ENCODE assay signal across 8 cellular contexts in the genomic region with DNA sequence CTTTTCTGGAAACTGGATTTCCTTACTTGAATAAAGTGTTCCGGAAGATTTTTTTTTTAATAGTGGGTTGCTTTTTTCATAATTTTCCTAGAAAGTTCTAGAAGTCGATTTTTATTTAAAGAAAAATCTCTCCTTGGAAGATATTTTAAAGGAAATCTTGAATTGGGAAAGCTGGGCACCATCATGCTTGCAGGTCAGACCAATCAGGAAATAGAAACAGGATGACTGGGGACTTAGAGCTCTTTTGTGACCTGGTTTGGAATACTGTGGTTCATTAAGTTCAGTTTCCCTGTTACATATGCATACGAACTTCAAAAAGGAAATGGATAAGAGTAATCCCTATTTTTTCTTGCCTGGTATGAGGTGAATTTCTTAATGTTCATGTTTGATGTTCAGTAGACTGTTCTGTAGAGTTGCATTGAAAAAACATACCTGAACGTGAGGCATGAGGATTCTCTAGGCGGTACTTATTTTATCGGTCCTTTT. TPM values are rescaled to one million over a fixed set of nuclear protein-coding genes. Genes with fewer than 3 reads are reported as not detected.
DNase-seq lines count a peak whose midpoint lies in the region; ATAC-seq, FAIRE-seq and TF ChIP-seq lines count a peak whose summit lies in the region.

No MANE protein-coding gene starts in this region.

- TF ChIP-seq CTCF in BJ (IDR thresholded peaks at IDR 0.05; ENCODE audit: insufficient read depth, low read depth, low read length) (no peak), esophagus squamous epithelium (IDR thresholded peaks at IDR 0.05) (no peak), osteocyte (IDR thresholded peaks at IDR 0.05) (no peak)

- POLR2A ChIA-PET in BJ (lab: Charles Lee) = interaction anchor here (0.7 kb wide), 2 partner anchors 16 to 485 kb away, joined by 3 to 5 read pairs; no protein-coding TSS in a partner anchor
- POLR2A ChIA-PET in HEK293T (lab: Yijun Ruan, JAX) = interaction anchor here (0.9 to 2.9 kb wide), 8 partner anchors 10 to 178 kb away, joined by 3 to 23 read pairs (median 6); a partner anchor contains a TSS

- H3K9me3 Mint-ChIP-seq in osteocyte (ENCODE audit: unreplicated experiment) = no peaks in the 10 kb centered on the region

- no peaks in the 10 kb centered on the region for H3K9me3 ChIP-seq in esophagus squamous epithelium

- H3K27ac ChIP-seq in esophagus squamous epithelium = peak overlapping the region; percentile 88 to 99 (median 94)

- WGBS in esophagus squamous epithelium, 2 donors = 1 to 3% methylated on average over 6 of the region's 6 CpGs

- ATAC-seq in GM18511 (IDR thresholded peaks at IDR 0.05; ENCODE audit: unreplicated experiment) (no peak), GM18858 (IDR thresholded peaks at IDR 0.05; ENCODE audit: unreplicated experiment) (no peak)

- peak overlapping the region; percentile 64 for H3K27ac Mint-ChIP-seq in osteocyte (ENCODE audit: unreplicated experiment)

- peaks cover 21 to 83% (median 27%) of the 10 kb centered on the region in 3 donors for H3K4me1 ChIP-seq in esophagus squamous epithelium

- no peaks in the 10 kb centered on the region for H3K36me3 Mint-ChIP-seq in osteocyte (ENCODE audit: unreplicated experiment)

- DNase-seq in BJ (ENCODE audit: low read depth) = no peak
- DNase-seq in HEK293T (ENCODE audit: extremely low spot score) = peak; percentile 25
- DNase-seq in SW480 (ENCODE audit: low spot score) = peak; percentile 60
- DNase-seq in esophagus squamous epithelium (lab: John Stamatoyannopoulos, UW) = no peak
- DNase-seq in osteocyte (ENCODE audit: extremely low spot score, unreplicated experiment) = no peak
- no peak for DNase-seq in frontal cortex (ENCODE audit: low spot score in 2 of 2)

- peak overlapping the region; percentile 81 for H3K4me3 ChIP-seq in BJ (ENCODE audit: low read depth, low read length)
- peak overlapping the region; percentile 72 to 89 (median 83) for H3K4me3 ChIP-seq in esophagus squamous epithelium

- no peaks in the 10 kb centered on the region for H3K36me3 ChIP-seq in BJ (ENCODE audit: control insufficient read depth, insufficient read depth, low read length)
- H3K36me3 ChIP-seq in esophagus squamous epithelium = no peaks in the 10 kb centered on the region

- peaks cover 43% of the 10 kb centered on the region for H3K4me1 Mint-ChIP-seq in osteocyte (ENCODE audit: unreplicated experiment)

- no peaks in the 10 kb centered on the region for H3K27me3 ChIP-seq in BJ (ENCODE audit: control insufficient read depth, insufficient read depth, low read length)
- no peaks in the 10 kb centered on the region for H3K27me3 ChIP-seq in esophagus squamous epithelium

- CTCF ChIA-PET in BJ (lab: Yijun Ruan, JAX) = interaction anchor here (2.2 kb wide), 1 partner anchor 22 kb away, joined by 8 read pairs; no protein-coding TSS in a partner anchor
- CTCF ChIA-PET in HEK293T (lab: Yijun Ruan, JAX) = interaction anchor here (0.5 to 1.6 kb wide), 2 partner anchors 8 to 230 kb away, joined by 3 to 8 read pairs; no protein-coding TSS in a partner anchor

- intact Hi-C loops in esophagus squamous epithelium (cut with DNase I) = loop anchor here (10.0 kb wide), 1 partner anchor 148 kb away; a partner anchor contains a TSS

- H3K4me3 Mint-ChIP-seq in osteocyte (ENCODE audit: unreplicated experiment) = peak overlapping the region; percentile 95

- TF ChIP-seq POLR2A in esophagus squamous epithelium (IDR thresholded peaks at IDR 0.05) = no peak

- no peaks in the 10 kb centered on the region for H3K27me3 Mint-ChIP-seq in osteocyte (ENCODE audit: unreplicated experiment)

- FAIRE-seq in frontal cortex (lab: Jason Lieb, UNC) = no peak

TF ChIP-seq in HEK293T, 16 proteins besides CTCF, POLR2A, EP300 and RAD21:
- TF ChIP-seq L3MBTL2 (conservative IDR thresholded peaks at IDR 0.05) (no peak), BHLHE40 (IDR thresholded peaks at IDR 0.05; ENCODE audit: borderline replicate concordance) (no peak), ZNF384 (IDR thresholded peaks at IDR 0.05) (no peak), CTBP1 (IDR thresholded peaks at IDR 0.05; ENCODE audit: borderline replicate concordance) (no peak), SUZ12 (IDR thresholded peaks at IDR 0.05) (no peak), FOXA1 (IDR thresholded peaks at IDR 0.05) (no peak), ELF4 (IDR thresholded peaks at IDR 0.05) (no peak), LEF1 (IDR thresholded peaks at IDR 0.05; ENCODE audit: borderline replicate concordance) (no peak)
- TF ChIP-seq, protein P1, sequence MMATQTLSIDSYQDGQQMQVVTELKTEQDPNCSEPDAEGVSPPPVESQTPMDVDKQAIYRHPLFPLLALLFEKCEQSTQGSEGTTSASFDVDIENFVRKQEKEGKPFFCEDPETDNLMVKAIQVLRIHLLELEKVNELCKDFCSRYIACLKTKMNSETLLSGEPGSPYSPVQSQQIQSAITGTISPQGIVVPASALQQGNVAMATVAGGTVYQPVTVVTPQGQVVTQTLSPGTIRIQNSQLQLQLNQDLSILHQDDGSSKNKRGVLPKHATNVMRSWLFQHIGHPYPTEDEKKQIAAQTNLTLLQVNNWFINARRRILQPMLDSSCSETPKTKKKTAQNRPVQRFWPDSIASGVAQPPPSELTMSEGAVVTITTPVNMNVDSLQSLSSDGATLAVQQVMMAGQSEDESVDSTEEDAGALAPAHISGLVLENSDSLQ (IDR thresholded peaks at IDR 0.05) = no peak

RNA-seq across cellular contexts. Expression of a gene that starts 1.2 kb away (rescaled TPM):
- 10.5 and 14.9 TPM in 2 replicates for polyA plus RNA-seq in BJ (2011; rRNA removed)
- 27.1 and 33.2 TPM in 2 replicates for polyA minus RNA-seq in BJ (2011; rRNA and poly(A)+ RNA removed)
- 10 to 100 TPM; 18.6 to 30.9 (median 20.5) TPM for total RNA-seq in esophagus squamous epithelium
- 42.0 and 42.3 TPM in 2 replicates for total RNA-seq in osteocyte
- 21.6 TPM for total RNA-seq in frontal cortex

Comparison
In these comparisons a context has a peak if more than half of its experiments do, and no peak if none do; other contexts are left out.
1. DNase-seq: peak in HEK293T (single experiment) and SW480 (single experiment); none in BJ (single experiment), esophagus squamous epithelium (single experiment), osteocyte (single experiment) and frontal cortex (0 of 2).